In genomic region chr1:228081578-228082259, GRCh38 we compare ENCODE assay signal across 8 cellular contexts. TPM values are rescaled to one million over a fixed set of nuclear protein-coding genes. Genes with fewer than 3 reads are reported as not detected.
DNase-seq lines count a peak whose midpoint lies in the region; ATAC-seq and TF ChIP-seq lines count a peak whose summit lies in the region.

No MANE protein-coding gene starts in this region.

- H3K27ac ChIP-seq in PC-9 (no peak overlapping the region), mucosa of rectum (ENCODE audit: low read depth in 2 of 2, low read length in 2 of 2) (peak overlapping the region; percentile 78 to 93)

- peak; percentile 25 for ATAC-seq in HG02642 (IDR thresholded peaks at IDR 0.05; ENCODE audit: poor library complexity, unreplicated experiment)

- H3K4me1 ChIP-seq in PC-9 (replicated peaks; ENCODE audit: insufficient read depth): peaks cover 32% of the 10 kb centered on the region
- H3K4me1 ChIP-seq in mucosa of rectum (ENCODE audit: control insufficient read depth in 2 of 2, insufficient read depth in 2 of 2, low read length in 2 of 2): peaks cover 33 to 37% of the 10 kb centered on the region in 2 donors

- POLR2A ChIA-PET in PC-9 (lab: Charles Lee; ENCODE audit: unreplicated experiment): interaction anchor here (0.5 to 0.9 kb wide), 6 partner anchors 20 to 306 kb away, joined by 3 to 5 read pairs (median 4); no protein-coding TSS in a partner anchor

- no peaks in the 10 kb centered on the region for H3K9me3 ChIP-seq in PC-9 (ENCODE audit: insufficient read depth, low read depth)
- no peaks in the 10 kb centered on the region for H3K9me3 ChIP-seq in mucosa of rectum (ENCODE audit: control insufficient read depth in 2 of 2, low read length in 2 of 2)

- H3K36me3 ChIP-seq in PC-9 (ENCODE audit: low read depth): peaks cover 17% of the 10 kb centered on the region
- no peaks in the 10 kb centered on the region for H3K36me3 ChIP-seq in mucosa of rectum (ENCODE audit: control insufficient read depth in 2 of 2, insufficient read depth in 2 of 2, low read length in 2 of 2)

- peak overlapping the region; percentile 85 to 99 for H3K9ac ChIP-seq in mucosa of rectum (ENCODE audit: low read depth in 1 of 2, low read length in 2 of 2)

- no peak for TF ChIP-seq CTCF in PC-9 (conservative IDR thresholded peaks at IDR 0.05)

- CTCF ChIA-PET in PC-9 (lab: Charles Lee): interaction anchor here (0.5 to 0.9 kb wide), 2 partner anchors 76 to 77 kb away, joined by 3 to 7 read pairs; no protein-coding TSS in a partner anchor

- H3K9me2 ChIP-seq in PC-9 (ENCODE audit: insufficient read depth): no peaks in the 10 kb centered on the region

- H2AFZ ChIP-seq in PC-9: peak overlapping the region; percentile 91

- H3K4me3 ChIP-seq in PC-9 (peak overlapping the region; percentile 100), mucosa of rectum (ENCODE audit: low read length in 2 of 2) (peak overlapping the region; percentile 92 to 95)

- H3K4me2 ChIP-seq in PC-9: peak overlapping the region; percentile 100

- intact Hi-C loops in PC-9 (cut with micrococcal nuclease; ENCODE audit: unreplicated experiment): loop anchor here (1.0 to 5.0 kb wide), 3 partner anchors 36 to 319 kb away; partner anchors contain the start of gene WNT3A

- peaks cover 72% of the 10 kb centered on the region for H3K79me2 ChIP-seq in PC-9 (ENCODE audit: low read depth)

- no TSS peak for BruUV-seq in PC-9 (replicated peaks; lab: Mats Ljungman, UMichigan)

- DNase-seq in NCI-H82 (lab: John Stamatoyannopoulos, UW) (peak; percentile 59), NCI-H82 treated with DMSO at 0.1 percent for 48 hours (lab: John Stamatoyannopoulos, UW; ENCODE audit: unreplicated experiment) (no peak), PC-9 (peak in 1 of 2 experiments; percentile 46), dermis blood vessel endothelial cell (peak; percentile 27), middle frontal gyrus (ENCODE audit: extremely low spot score, low spot score) (no peak), NCI-H2029 (lab: John Stamatoyannopoulos, UW) (no peak)

- H4K20me1 ChIP-seq in PC-9 (ENCODE audit: insufficient read depth): peaks cover 42% of the 10 kb centered on the region

- peaks cover 34% of the 10 kb centered on the region; the same call in 1 of the 2 replicates for H3F3A ChIP-seq in PC-9 (ENCODE audit: insufficient read depth, low read depth)

- H3K27me3 ChIP-seq in PC-9 (ENCODE audit: insufficient read depth, low read depth) (no peaks in the 10 kb centered on the region), mucosa of rectum (ENCODE audit: control insufficient read depth in 2 of 2, insufficient read depth in 2 of 2, low read length in 2 of 2) (no peaks in the 10 kb centered on the region)

RNA-seq across cellular contexts. Expression of gene ARF1, which starts 0.8 kb away (rescaled TPM):
- total RNA-seq in PC-9 (2021) (431 and 595 TPM in 2 replicates), dermis blood vessel endothelial cell (264 and 393 TPM in 2 replicates)

RNA-seq across cellular contexts. Expression of gene C1orf35, which starts 21.4 kb away (rescaled TPM):
- 26.4 and 37.6 TPM in 2 replicates for total RNA-seq in PC-9 (2021)
- 12.1 and 18.5 TPM in 2 replicates for total RNA-seq in dermis blood vessel endothelial cell

RNA-seq across cellular contexts. Expression of gene MRPL55, which starts 27.4 kb away (rescaled TPM):
- total RNA-seq in PC-9 (2021) (81.0 and 84.4 TPM in 2 replicates), dermis blood vessel endothelial cell (54.3 and 55.7 TPM in 2 replicates)

RNA-seq across cellular contexts. Expression of gene GUK1, which starts 58.4 kb away (rescaled TPM):
- total RNA-seq in PC-9 (2021) (239 and 278 TPM in 2 replicates), dermis blood vessel endothelial cell (471 and 724 TPM in 2 replicates)

Comparison
In these comparisons a context has a peak if more than half of its experiments do, and no peak if none do; other contexts are left out.
1. DNase-seq: peak in NCI-H82 (single experiment) and dermis blood vessel endothelial cell (single experiment); none in NCI-H82 treated with DMSO at 0.1 percent for 48 hours (single experiment), middle frontal gyrus (single experiment) and NCI-H2029 (single experiment).